ENCODE assay signal across 1 cellular context in genomic region chr6:4270799-4271198, GRCh38.
TF ChIP-seq lines count a peak whose summit lies in the region.

No MANE protein-coding gene starts in this region.

TF ChIP-seq in IMR-90, 13 proteins besides CTCF, POLR2A, EP300 and RAD21 (continued from another document):
- TF ChIP-seq SMC3 (IDR thresholded peaks at IDR 0.05; ENCODE audit: low read depth, low read length) = no peak
- no peak for TF ChIP-seq MAZ (IDR thresholded peaks at IDR 0.05; ENCODE audit: borderline replicate concordance, low read depth, low read length)
- TF ChIP-seq MXI1 (IDR thresholded peaks at IDR 0.05; ENCODE audit: borderline replicate concordance, low read depth, low read length) = no peak
- TF ChIP-seq FOS (IDR thresholded peaks at IDR 0.05; ENCODE audit: low read depth, low read length) = no peak
- no peak for TF ChIP-seq CHD1 (IDR thresholded peaks at IDR 0.05; ENCODE audit: low read depth, low read length)
TF ChIP-seq in IMR-90: peak in this region for 0.
